ENCODE assay signal across 30 cellular contexts in genomic region chr7:11207565-11207964, GRCh38.
DNase-seq lines count a peak whose midpoint lies in the region; ATAC-seq and TF ChIP-seq lines count a peak whose summit lies in the region.
"Had no signal": no experiment of that assay in that cellular context is flagged by ENCODE, and none has a peak within 500 bp of the region (broad histone marks: within the 10 kb centered on the region; RNA-seq: fewer than 3 reads in every experiment).

No MANE protein-coding gene starts in this region.

- ATAC-seq in Right ventricle myocardium superior (ENCODE audit: poor library complexity), result no peak
- no peak for ATAC-seq in activated naive CD4-positive, alpha-beta T cell treated with anti-CD3 and anti-CD28 coated beads, Interleukin-2, amount 50 U/mL, for 72 hours
- no peak for ATAC-seq in T-cell (replicated peaks in 1 of 4)
- ATAC-seq: GM12878; stimulated activated naive CD8-positive, alpha-beta T cell treated with anti-CD3 and anti-CD28 coated beads, Interleukin-15, amount 100 ng/mL, for 72 hours had no signal

- H3K36me3 ChIP-seq in cardiac muscle cell (no peaks in the 10 kb centered on the region), WERI-Rb-1 (no peaks in the 10 kb centered on the region)
- H3K36me3 ChIP-seq: BLaER1, ovary, right atrium auricular region had no signal

- H3K4me3 Mint-ChIP-seq in T-cell, result no peak overlapping the region
- H3K4me3 Mint-ChIP-seq: activated CD4-positive, alpha-beta memory T cell treated with anti-CD3 and anti-CD28 coated beads, Interleukin-2, amount 10 ng/mL, durations not matched to agents 7 days and 5 days; activated naive CD4-positive, alpha-beta T cell treated with anti-CD3 and anti-CD28 coated beads, Interleukin-2, amount 10 ng/mL, durations not matched to agents 7 days and 5 days; dendritic cell treated with granulocyte-macrophage colony-stimulating factor and Interleukin-4, amounts not matched to agents 40 ng/mL and 50 ng/mL, for 4 days; nephron progenitor cell; stimulated activated naive CD8-positive, alpha-beta T cell treated with anti-CD3 and anti-CD28 coated beads, Interleukin-15, amount 100 ng/mL, for 72 hours had no signal

- DNase-seq in cardiac muscle cell (ENCODE audit: low read depth in 1 of 2, low spot score in 1 of 2) (peak in 1 of 2 donors; percentile 23), Right ventricle myocardium superior (no peak), WERI-Rb-1 (no peak), fibroblast of mammary gland (ENCODE audit: low read depth) (no peak), kidney glomerular epithelial cell (lab: John Stamatoyannopoulos, UW) (no peak), GM13976 (ENCODE audit: low spot score) (no peak), T-cell (no peak)
- DNase-seq in activated naive CD4-positive, alpha-beta T cell treated with anti-CD3 and anti-CD28 coated beads, Interleukin-2, amount 50 U/mL, for 72 hours (ENCODE audit: low spot score in 2 of 2), result no peak
- DNase-seq: activated CD4-positive, alpha-beta memory T cell treated with anti-CD3 and anti-CD28 coated beads, Interleukin-2, amount 10 ng/mL, durations not matched to agents 7 days and 5 days; activated CD4-positive, CD25-positive, alpha-beta regulatory T cell treated with anti-CD3 and anti-CD28 coated beads, Interleukin-2, amount 50 U/mL, for 72 hours; activated CD8-positive, alpha-beta memory T cell treated with anti-CD3 and anti-CD28 coated beads, Interleukin-2, amount 50 U/mL, for 48 hours; activated naive CD4-positive, alpha-beta T cell treated with anti-CD3 and anti-CD28 coated beads, Interleukin-2, amount 10 ng/mL, durations not matched to agents 7 days and 5 days; Caco-2; caudate nucleus; Kasumi-1; NCI-H1694 treated with DMSO at 0.1 percent for 48 hours; NCI-H526; nephron progenitor cell; ovary; PC-9; SHP77 treated with DMSO at 0.1 percent for 48 hours; stimulated activated CD4-positive, alpha-beta T cell treated with anti-CD3 and anti-CD28 coated beads, Interleukin-1b, Interleukin-23, amount 100 ng/mL, for 48 hours; stimulated activated CD8-positive, alpha-beta memory T cell treated with anti-CD3 and anti-CD28 coated beads, Interleukin-4, amount 100 ng/mL, for 48 hours; stimulated activated naive CD8-positive, alpha-beta T cell treated with anti-CD3 and anti-CD28 coated beads, Interleukin-15, amount 100 ng/mL, for 72 hours had no signal

- H3K27me3 ChIP-seq in cardiac muscle cell (no peaks in the 10 kb centered on the region), WERI-Rb-1 (ENCODE audit: insufficient read depth, low read depth, severe bottlenecking) (no peaks in the 10 kb centered on the region)
- H3K27me3 ChIP-seq: BLaER1, ovary, right atrium auricular region had no signal

- TF ChIP-seq CTCF in cardiac muscle cell (IDR thresholded peaks at IDR 0.05; ENCODE audit: low read depth, low read length) (peak; percentile 26), WERI-Rb-1 (IDR thresholded peaks at IDR 0.05; ENCODE audit: low read depth, low read length) (0 out of 2 replicates have a peak, but pooled peaks have one; percentile 4), fibroblast of mammary gland (conservative IDR thresholded peaks at IDR 0.05; ENCODE audit: control insufficient read depth, insufficient read depth, low read depth, low read length) (peak; percentile 9), GM13976 (IDR thresholded peaks at IDR 0.05; ENCODE audit: borderline replicate concordance, control extremely low read depth, extremely low read depth, insufficient read depth, missing control alignments) (no peak)

- no peak overlapping the region for H3K27ac Mint-ChIP-seq in activated naive CD4-positive, alpha-beta T cell treated with anti-CD3 and anti-CD28 coated beads, Interleukin-2, amount 50 U/mL, for 72 hours
- no peak overlapping the region for H3K27ac Mint-ChIP-seq in T-cell
- H3K27ac Mint-ChIP-seq: activated CD4-positive, alpha-beta memory T cell treated with anti-CD3 and anti-CD28 coated beads, Interleukin-2, amount 10 ng/mL, durations not matched to agents 7 days and 5 days; activated naive CD4-positive, alpha-beta T cell treated with anti-CD3 and anti-CD28 coated beads, Interleukin-2, amount 10 ng/mL, durations not matched to agents 7 days and 5 days; dendritic cell treated with granulocyte-macrophage colony-stimulating factor and Interleukin-4, amounts not matched to agents 40 ng/mL and 50 ng/mL, for 4 days; stimulated activated naive CD8-positive, alpha-beta T cell treated with anti-CD3 and anti-CD28 coated beads, Interleukin-15, amount 100 ng/mL, for 72 hours had no signal

- in situ Hi-C loops in GM13976 (cut with MboI; ENCODE audit: low sequenced_read_pairs, unreplicated experiment), result no loop called here

- H3K36me3 Mint-ChIP-seq in activated naive CD4-positive, alpha-beta T cell treated with anti-CD3 and anti-CD28 coated beads, Interleukin-2, amount 50 U/mL, for 72 hours, result no peaks in the 10 kb centered on the region
- no peaks in the 10 kb centered on the region for H3K36me3 Mint-ChIP-seq in T-cell
- H3K36me3 Mint-ChIP-seq: activated naive CD4-positive, alpha-beta T cell treated with anti-CD3 and anti-CD28 coated beads, Interleukin-2, amount 10 ng/mL, durations not matched to agents 7 days and 5 days had no signal

- no peaks in the 10 kb centered on the region for H3K4me1 ChIP-seq in cardiac muscle cell (ENCODE audit: low read depth)
- H3K4me1 ChIP-seq: BLaER1, Caco-2, right atrium auricular region had no signal

- no peaks in the 10 kb centered on the region for H3K9me3 Mint-ChIP-seq in activated naive CD4-positive, alpha-beta T cell treated with anti-CD3 and anti-CD28 coated beads, Interleukin-2, amount 50 U/mL, for 72 hours
- no peaks in the 10 kb centered on the region for H3K9me3 Mint-ChIP-seq in T-cell
- H3K9me3 Mint-ChIP-seq: activated CD4-positive, alpha-beta memory T cell treated with anti-CD3 and anti-CD28 coated beads, Interleukin-2, amount 10 ng/mL, durations not matched to agents 7 days and 5 days; activated naive CD4-positive, alpha-beta T cell treated with anti-CD3 and anti-CD28 coated beads, Interleukin-2, amount 10 ng/mL, durations not matched to agents 7 days and 5 days; dendritic cell treated with granulocyte-macrophage colony-stimulating factor and Interleukin-4, amounts not matched to agents 40 ng/mL and 50 ng/mL, for 4 days; nephron progenitor cell; stimulated activated naive CD8-positive, alpha-beta T cell treated with anti-CD3 and anti-CD28 coated beads, Interleukin-15, amount 100 ng/mL, for 72 hours had no signal

- no peak overlapping the region for H3K4me3 ChIP-seq in cardiac muscle cell
- no peak overlapping the region for H3K4me3 ChIP-seq in WERI-Rb-1 (ENCODE audit: low read depth, low read length)
- no peak overlapping the region for H3K4me3 ChIP-seq in fibroblast of mammary gland (ENCODE audit: control insufficient read depth, low read depth, low read length)
- H3K4me3 ChIP-seq: BLaER1, GM12878, lung, ovary, PC-9, right atrium auricular region, smooth muscle cell had no signal

- H3K4me1 Mint-ChIP-seq in T-cell, result no peaks in the 10 kb centered on the region
- H3K4me1 Mint-ChIP-seq: activated naive CD4-positive, alpha-beta T cell treated with anti-CD3 and anti-CD28 coated beads, Interleukin-2, amount 10 ng/mL, durations not matched to agents 7 days and 5 days; stimulated activated naive CD8-positive, alpha-beta T cell treated with anti-CD3 and anti-CD28 coated beads, Interleukin-15, amount 100 ng/mL, for 72 hours had no signal

- POLR2A ChIA-PET in T-cell (lab: Charles Lee), result no interaction called here

- H3K27ac ChIP-seq in cardiac muscle cell (no peak overlapping the region), WERI-Rb-1 (no peak overlapping the region)
- H3K27ac ChIP-seq: BLaER1, ovary, PC-9, right atrium auricular region had no signal

- H3K27me3 Mint-ChIP-seq in T-cell, result peaks cover 0 to 4% of the 10 kb centered on the region in 2 donors
- H3K27me3 Mint-ChIP-seq: activated CD4-positive, alpha-beta memory T cell treated with anti-CD3 and anti-CD28 coated beads, Interleukin-2, amount 10 ng/mL, durations not matched to agents 7 days and 5 days; activated naive CD4-positive, alpha-beta T cell treated with anti-CD3 and anti-CD28 coated beads, Interleukin-2, amount 10 ng/mL, durations not matched to agents 7 days and 5 days; dendritic cell treated with granulocyte-macrophage colony-stimulating factor and Interleukin-4, amounts not matched to agents 40 ng/mL and 50 ng/mL, for 4 days had no signal

- H3K9me3 ChIP-seq in cardiac muscle cell (ENCODE audit: low read depth), result no peaks in the 10 kb centered on the region
- H3K9me3 ChIP-seq in WERI-Rb-1 (ENCODE audit: severe bottlenecking), result no peaks in the 10 kb centered on the region
- H3K9me3 ChIP-seq: BLaER1, Caco-2, ovary, right atrium auricular region had no signal

- CTCF ChIA-PET in T-cell (lab: Charles Lee), result interaction anchor here in 1 of 2 donors (0.7 kb wide), 1 partner anchor 96 kb away, joined by 3 read pairs; no protein-coding TSS in a partner anchor

- intact Hi-C loops in Right ventricle myocardium superior (cut with DNase I), result no loop called here
